In genomic region chr20:10368702-10369041, GRCh38 we compare ENCODE assay signal across 28 cellular contexts.
"Had no signal": no experiment of that assay in that cellular context is flagged by ENCODE, and none has a peak within 500 bp of the region (broad histone marks: within the 10 kb centered on the region; RNA-seq: fewer than 3 reads in every experiment).

No MANE protein-coding gene starts in this region.

- H3K4me3 ChIP-seq: left lung, lower lobe of right lung, pancreas, prostate gland, sigmoid colon, spleen, tibial nerve, vagina had no signal

- H3K36me3 Mint-ChIP-seq: stimulated activated memory B cell treated with anti-CD40 and anti-IgM and Interleukin-4, amounts not matched to agents 10 μg/mL and 1 μg/mL and 100 μg/mL, for 72 hours; type B pancreatic cell had no signal

- DNase-seq: hippocampal formation; kidney glomerular epithelial cell; left cardiac atrium; left lung; lower lobe of right lung; mammary epithelial cell; mesenchymal stem cell; naive thymus-derived CD8-positive, alpha-beta T cell; nucleus accumbens; pancreas; posterior cingulate gyrus; retina; right cardiac atrium; sigmoid colon; small intestine; spleen; stimulated activated CD4-positive, alpha-beta T cell treated with anti-CD3 and anti-CD28 coated beads, Interleukin-4, amount 100 ng/mL, for 24 hours; stimulated activated naive CD4-positive, alpha-beta T cell treated with Interleukin-2 at 50 U/mL for 16 hours; stimulated activated naive CD8-positive, alpha-beta T cell treated with anti-CD3 and anti-CD28 coated beads, Interleukin-15, amount 100 ng/mL, for 72 hours; substantia nigra had no signal

- ATAC-seq: left cardiac atrium; left lung; lower lobe of right lung; naive thymus-derived CD8-positive, alpha-beta T cell; pancreas; right cardiac atrium; stimulated activated memory B cell treated with anti-CD40 and anti-IgM and Interleukin-4, amounts not matched to agents 10 μg/mL and 1 μg/mL and 100 μg/mL, for 72 hours; stimulated activated naive CD8-positive, alpha-beta T cell treated with anti-CD3 and anti-CD28 coated beads, Interleukin-15, amount 100 ng/mL, for 72 hours had no signal

- H3K9me3 Mint-ChIP-seq: neural crest cell, type B pancreatic cell had no signal

- H3K27me3 ChIP-seq: left lung, pancreas, sigmoid colon, spleen, tibial nerve, vagina had no signal

- H3K9me3 ChIP-seq: left lung, lower lobe of right lung, pancreas, prostate gland, sigmoid colon, spleen, tibial nerve, vagina had no signal

- H3K4me1 Mint-ChIP-seq: naive thymus-derived CD8-positive, alpha-beta T cell; nephron; stimulated activated memory B cell treated with anti-CD40 and anti-IgM and Interleukin-4, amounts not matched to agents 10 μg/mL and 1 μg/mL and 100 μg/mL, for 72 hours; stimulated activated naive CD8-positive, alpha-beta T cell treated with anti-CD3 and anti-CD28 coated beads, Interleukin-15, amount 100 ng/mL, for 72 hours had no signal

- H3K27ac Mint-ChIP-seq: naive thymus-derived CD8-positive, alpha-beta T cell; stimulated activated memory B cell treated with anti-CD40 and anti-IgM and Interleukin-4, amounts not matched to agents 10 μg/mL and 1 μg/mL and 100 μg/mL, for 72 hours; stimulated activated naive CD8-positive, alpha-beta T cell treated with anti-CD3 and anti-CD28 coated beads, Interleukin-15, amount 100 ng/mL, for 72 hours; type B pancreatic cell had no signal

- H3K4me1 ChIP-seq: left lung, prostate gland, sigmoid colon, spleen, tibial nerve, vagina had no signal

- H3K4me3 Mint-ChIP-seq: naive thymus-derived CD8-positive, alpha-beta T cell; nephron; neural crest cell; stimulated activated memory B cell treated with anti-CD40 and anti-IgM and Interleukin-4, amounts not matched to agents 10 μg/mL and 1 μg/mL and 100 μg/mL, for 72 hours; stimulated activated naive CD8-positive, alpha-beta T cell treated with anti-CD3 and anti-CD28 coated beads, Interleukin-15, amount 100 ng/mL, for 72 hours; type B pancreatic cell had no signal

- FAIRE-seq: keratinocyte, pancreas, small intestine had no signal

- H3K36me3 ChIP-seq: left lung, lower lobe of right lung, pancreas, prostate gland, sigmoid colon, spleen, tibial nerve, vagina had no signal

- H3K27ac ChIP-seq: left lung, lower lobe of right lung, prostate gland, sigmoid colon, spleen, tibial nerve, vagina had no signal
